8 cellular contexts compared by ENCODE assay signal in genomic region chr12:56117778-56118687, GRCh38. TPM values are rescaled to one million over a fixed set of nuclear protein-coding genes. Genes with fewer than 3 reads are reported as not detected.
DNase-seq lines count a peak whose midpoint lies in the region; ATAC-seq and FAIRE-seq lines count a peak whose summit lies in the region.

Gene ZC3H10, plus strand, starts transcription at chr12:56118266. Its CDS starts 2,297 bp downstream, at chr12:56120563.

- peak within 1 kb of the TSS; percentile 86 for H3K4me3 ChIP-seq in mesodermal cell (ENCODE audit: extremely low read depth, insufficient read depth, low read length, poor library complexity, severe bottlenecking)

- in situ Hi-C loops in Caki2 (cut with HindIII; ENCODE audit: low pct_unique_long_range_greater_than_20kb, low sequenced_read_pairs), result no loop called here

- peak; percentile 99 for DNase-seq in Caki2 (ENCODE audit: low read depth)
- peak; percentile 92 for DNase-seq in HTR-8/SVneo (ENCODE audit: insufficient read length, low spot score)
- peak; percentile 99 for DNase-seq in NOMO-1 treated with DMSO at 0.1 percent for 48 hours (lab: John Stamatoyannopoulos, UW; ENCODE audit: unreplicated experiment)
- peak; percentile 95 for DNase-seq in activated CD8-positive, alpha-beta memory T cell treated with anti-CD3 and anti-CD28 coated beads, Interleukin-2, amount 50 U/mL, for 1 hour (ENCODE audit: extremely low read depth)
- DNase-seq in stimulated activated CD8-positive, alpha-beta memory T cell treated with anti-CD3 and anti-CD28 coated beads, Interleukin-15, amount 100 ng/mL, for 4 hours (ENCODE audit: low read depth in 2 of 2), result peak; percentile 94 to 96

- peaks cover 38% of the 10 kb centered on the region for H3K36me3 ChIP-seq in mesodermal cell (ENCODE audit: control insufficient read depth, insufficient read depth, low read length)

- 1% methylated on average over 50 to 55 of the region's 61 CpGs for WGBS in mesodermal cell (ENCODE audit: insufficient coverage in 2 of 2), 2 experiments

- H3K9me3 ChIP-seq in mesodermal cell (ENCODE audit: control insufficient read depth, low read length), result peaks cover 4% of the 10 kb centered on the region

- H3K4me1 ChIP-seq in mesodermal cell (ENCODE audit: control insufficient read depth, insufficient read depth, low read length, poor library complexity, severe bottlenecking), result peaks cover 17% of the 10 kb centered on the region

- H3K27ac ChIP-seq in mesodermal cell (ENCODE audit: low read depth, low read length, severe bottlenecking), result peak within 1 kb of the TSS; percentile 97

- FAIRE-seq in HTR-8/SVneo (lab: Jason Lieb, UNC), result peak; percentile 98
- FAIRE-seq in endometrium (lab: Jason Lieb, UNC), result peak; percentile 92

- ATAC-seq in GM21367 (IDR thresholded peaks at IDR 0.05; ENCODE audit: unreplicated experiment), result peak; percentile 67

RNA-seq across cellular contexts. Expression of gene ZC3H10, which starts in this region (rescaled TPM):
- 4.2 and 8.4 TPM in 2 replicates for total RNA-seq in Caki2 (2014; rRNA removed; shearing (Covaris generic); ENCODE audit: low replicate concordance)
- 3.9 TPM for polyA plus RNA-seq in mesodermal cell (2013, experiment 1 of 2)
- 2.8 TPM for polyA plus RNA-seq in mesodermal cell (2013, experiment 2 of 2)

Comparison
In these comparisons a context has a peak if more than half of its experiments do, and no peak if none do; other contexts are left out.
1. Peak in every context shown above with its lines: DNase-seq, ATAC-seq, H3K4me3 ChIP-seq and H3K27ac ChIP-seq.